ENCODE assay signal across 2 cellular contexts in genomic region chr10:47438857-47439474, GRCh38.
TF ChIP-seq lines count a peak whose summit lies in the region.

No MANE protein-coding gene starts in this region.

TF ChIP-seq in K562, 482 proteins besides CTCF, POLR2A, EP300 and RAD21:
- TF ChIP-seq, protein P1, sequence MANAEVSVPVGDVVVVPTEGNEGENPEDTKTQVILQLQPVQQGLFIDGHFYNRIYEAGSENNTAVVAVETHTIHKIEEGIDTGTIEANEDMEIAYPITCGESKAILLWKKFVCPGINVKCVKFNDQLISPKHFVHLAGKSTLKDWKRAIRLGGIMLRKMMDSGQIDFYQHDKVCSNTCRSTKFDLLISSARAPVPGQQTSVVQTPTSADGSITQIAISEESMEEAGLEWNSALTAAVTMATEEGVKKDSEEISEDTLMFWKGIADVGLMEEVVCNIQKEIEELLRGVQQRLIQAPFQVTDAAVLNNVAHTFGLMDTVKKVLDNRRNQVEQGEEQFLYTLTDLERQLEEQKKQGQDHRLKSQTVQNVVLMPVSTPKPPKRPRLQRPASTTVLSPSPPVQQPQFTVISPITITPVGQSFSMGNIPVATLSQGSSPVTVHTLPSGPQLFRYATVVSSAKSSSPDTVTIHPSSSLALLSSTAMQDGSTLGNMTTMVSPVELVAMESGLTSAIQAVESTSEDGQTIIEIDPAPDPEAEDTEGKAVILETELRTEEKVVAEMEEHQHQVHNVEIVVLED (CRISPR knock-in tag; IDR thresholded peaks at IDR 0.05) = no peak
- TF ChIP-seq COPS2 (conservative IDR thresholded peaks at IDR 0.05) (no peak), PBX2 (CRISPR knock-in tag; IDR thresholded peaks at IDR 0.05; ENCODE audit: low read depth) (no peak), PBX2 (tag; conservative IDR thresholded peaks at IDR 0.05; ENCODE audit: low read depth) (no peak), MLLT1 (IDR thresholded peaks at IDR 0.05) (no peak), USF2 (CRISPR knock-in tag; IDR thresholded peaks at IDR 0.05) (no peak), ZNF3 (CRISPR knock-in tag; IDR thresholded peaks at IDR 0.05) (no peak), PKNOX1 (IDR thresholded peaks at IDR 0.05) (no peak), DLX4 (CRISPR knock-in tag; IDR thresholded peaks at IDR 0.05) (no peak), CSDE1 (IDR thresholded peaks at IDR 0.05) (no peak), NFE2 (IDR thresholded peaks at IDR 0.05; ENCODE audit: low read depth) (no peak), THRAP3 (IDR thresholded peaks at IDR 0.05; ENCODE audit: borderline replicate concordance) (no peak), EWSR1 (IDR thresholded peaks at IDR 0.05; ENCODE audit: borderline replicate concordance, low read depth, partially characterized antibody) (no peak), TRIM28 (IDR thresholded peaks at IDR 0.05) (no peak), FOSL1 (tag; conservative IDR thresholded peaks at IDR 0.05) (no peak), ZNF695 (CRISPR knock-in tag; IDR thresholded peaks at IDR 0.05) (no peak), CHD4 (IDR thresholded peaks at IDR 0.05; ENCODE audit: insufficient read depth, insufficient replicate concordance, low read depth, low read length, poor library complexity, severe bottlenecking) (no peak)

TF ChIP-seq in HepG2, 621 proteins besides CTCF, POLR2A, EP300 and RAD21:
- TF ChIP-seq XRCC5 (optimal IDR thresholded peaks at IDR 0.05; ENCODE audit: low read length) (peak; percentile 24), ZSCAN29 (CRISPR knock-in tag; conservative IDR thresholded peaks at IDR 0.05) (no peak), PCBP2 (optimal IDR thresholded peaks at IDR 0.05; ENCODE audit: low read depth, low read length, poor library complexity, severe bottlenecking) (no peak), ZNF331 (CRISPR knock-in tag; IDR thresholded peaks at IDR 0.05) (peak; percentile 17; the same call in 1 of the 2 replicates), FOXA3 (CRISPR knock-in tag; IDR thresholded peaks at IDR 0.05) (peak; percentile 38; the same call in 1 of the 2 replicates), PHF21A (CRISPR knock-in tag; IDR thresholded peaks at IDR 0.05) (no peak), SP2 (CRISPR knock-in tag; IDR thresholded peaks at IDR 0.05) (no peak), ZBTB33 (CRISPR knock-in tag; IDR thresholded peaks at IDR 0.05) (peak; percentile 98), FOXA1 (IDR thresholded peaks at IDR 0.05) (no peak), FOXA1 (CRISPR knock-in tag; IDR thresholded peaks at IDR 0.05) (peak; percentile 69), SMC3 (IDR thresholded peaks at IDR 0.05; ENCODE audit: low read length) (peak; percentile 88), STAG1 (CRISPR knock-in tag; IDR thresholded peaks at IDR 0.05) (peak; percentile 77), CBX5 (CRISPR knock-in tag; IDR thresholded peaks at IDR 0.05; ENCODE audit: borderline replicate concordance) (0 out of 2 replicates have a peak, but pooled peaks have one; percentile 41), ZFAT (CRISPR knock-in tag; conservative IDR thresholded peaks at IDR 0.05) (no peak), GATAD1 (CRISPR knock-in tag; IDR thresholded peaks at IDR 0.05) (no peak), RNF2 (conservative IDR thresholded peaks at IDR 0.05; ENCODE audit: low read depth) (no peak)
TF ChIP-seq in HepG2: peak in this region for 8.
